In genomic region chr3:15796331-15796730, GRCh38 we compare ENCODE assay signal across 9 cellular contexts. TPM values are rescaled to one million over a fixed set of nuclear protein-coding genes. Genes with fewer than 3 reads are reported as not detected.
DNase-seq lines count a peak whose midpoint lies in the region; ATAC-seq, FAIRE-seq and TF ChIP-seq lines count a peak whose summit lies in the region.
"Had no signal": no experiment of that assay in that cellular context is flagged by ENCODE, and none has a peak within 500 bp of the region (broad histone marks: within the 10 kb centered on the region; RNA-seq: fewer than 3 reads in every experiment).

No MANE protein-coding gene starts in this region.

- no peaks in the 10 kb centered on the region for H3K27me3 Mint-ChIP-seq in activated T-cell treated with anti-CD3 and anti-CD28 coated beads, Interleukin-2, amount 50 U/mL, for 72 hours (ENCODE audit: low read depth)
- H3K27me3 Mint-ChIP-seq in activated naive CD8-positive, alpha-beta T cell treated with anti-CD3 and anti-CD28 coated beads, Interleukin-2, amount 50 U/mL, for 24 hours: no peaks in the 10 kb centered on the region

- H3K4me3 ChIP-seq in thyroid gland (replicated peaks in 1 of 3) (peak overlapping the region in 2 of 3 donors; percentile 3 to 16), small intestine (ENCODE audit: low read depth in 1 of 2, low read length in 2 of 2) (no peak overlapping the region)

- peaks cover 0 to 2% of the 10 kb centered on the region in 2 donors for H3K9me3 Mint-ChIP-seq in activated T-cell treated with anti-CD3 and anti-CD28 coated beads, Interleukin-2, amount 50 U/mL, for 72 hours
- H3K9me3 Mint-ChIP-seq in activated naive CD8-positive, alpha-beta T cell treated with anti-CD3 and anti-CD28 coated beads, Interleukin-2, amount 50 U/mL, for 24 hours: no peaks in the 10 kb centered on the region

- no peak for ATAC-seq in activated T-cell treated with anti-CD3 and anti-CD28 coated beads, Interleukin-2, amount 50 U/mL, for 72 hours (replicated peaks in 1 of 2)
- no peak for ATAC-seq in activated naive CD8-positive, alpha-beta T cell treated with anti-CD3 and anti-CD28 coated beads, Interleukin-2, amount 50 U/mL, for 24 hours
- ATAC-seq in HG03457 (IDR thresholded peaks at IDR 0.05; ENCODE audit: unreplicated experiment): no peak

- peak overlapping the region; percentile 84 to 94 for H3K4me3 Mint-ChIP-seq in activated T-cell treated with anti-CD3 and anti-CD28 coated beads, Interleukin-2, amount 50 U/mL, for 72 hours
- H3K4me3 Mint-ChIP-seq in activated naive CD8-positive, alpha-beta T cell treated with anti-CD3 and anti-CD28 coated beads, Interleukin-2, amount 50 U/mL, for 24 hours: peak overlapping the region; percentile 80

- no peak for TF ChIP-seq CTCF in thyroid gland (IDR thresholded peaks at IDR 0.05)

- peaks cover 46% of the 10 kb centered on the region in 2 donors for H3K4me1 ChIP-seq in thyroid gland
- H3K4me1 ChIP-seq in small intestine (ENCODE audit: control insufficient read depth in 2 of 2, insufficient read depth in 1 of 2, low read depth in 1 of 2, low read length in 1 of 2): peaks cover 0 to 5% of the 10 kb centered on the region in 2 donors

- no peak for FAIRE-seq in small intestine (lab: Jason Lieb, UNC)

- H3K36me3 ChIP-seq in thyroid gland: no peaks in the 10 kb centered on the region
- no peaks in the 10 kb centered on the region for H3K36me3 ChIP-seq in small intestine (ENCODE audit: control insufficient read depth in 2 of 2, insufficient read depth in 2 of 2, low read length in 2 of 2)

- peaks cover 75% of the 10 kb centered on the region for H3K4me1 Mint-ChIP-seq in activated T-cell treated with anti-CD3 and anti-CD28 coated beads, Interleukin-2, amount 50 U/mL, for 72 hours (ENCODE audit: low read depth)
- H3K4me1 Mint-ChIP-seq in activated naive CD8-positive, alpha-beta T cell treated with anti-CD3 and anti-CD28 coated beads, Interleukin-2, amount 50 U/mL, for 24 hours: peaks cover 87% of the 10 kb centered on the region

- H3K27ac Mint-ChIP-seq in activated T-cell treated with anti-CD3 and anti-CD28 coated beads, Interleukin-2, amount 50 U/mL, for 72 hours: peak overlapping the region; percentile 97
- H3K27ac Mint-ChIP-seq in activated naive CD8-positive, alpha-beta T cell treated with anti-CD3 and anti-CD28 coated beads, Interleukin-2, amount 50 U/mL, for 24 hours: peak overlapping the region; percentile 97

- DNase-seq in activated T-cell treated with anti-CD3 and anti-CD28 coated beads, Interleukin-2, amount 50 U/mL, for 72 hours: no peak
- no peak for DNase-seq in activated T-cell treated with anti-CD3 and anti-CD28 coated beads, Interleukin-2, amount 50 U/mL, for 1 hour
- DNase-seq in activated naive CD8-positive, alpha-beta T cell treated with anti-CD3 and anti-CD28 coated beads, Interleukin-2, amount 50 U/mL, for 24 hours: no peak
- DNase-seq in kidney glomerular epithelial cell (lab: John Stamatoyannopoulos, UW) (peak; percentile 37), thyroid gland (no peak), small intestine (no peak), HT-29 (ENCODE audit: low spot score) (no peak)
- DNase-seq: cortex of kidney had no signal

- no peaks in the 10 kb centered on the region for H3K9me3 ChIP-seq in thyroid gland
- no peaks in the 10 kb centered on the region for H3K9me3 ChIP-seq in small intestine (ENCODE audit: control insufficient read depth, low read depth)

- intact Hi-C loops in thyroid gland (cut with DNase I): no loop called here

- H3K27me3 ChIP-seq in thyroid gland (no peaks in the 10 kb centered on the region), small intestine (ENCODE audit: control insufficient read depth in 2 of 2, insufficient read depth in 2 of 2, low read length in 2 of 2) (no peaks in the 10 kb centered on the region)

- H3K36me3 Mint-ChIP-seq in activated T-cell treated with anti-CD3 and anti-CD28 coated beads, Interleukin-2, amount 50 U/mL, for 72 hours (ENCODE audit: insufficient read depth in 2 of 2): peaks cover 4 to 13% of the 10 kb centered on the region in 2 donors
- peaks cover 23% of the 10 kb centered on the region for H3K36me3 Mint-ChIP-seq in activated naive CD8-positive, alpha-beta T cell treated with anti-CD3 and anti-CD28 coated beads, Interleukin-2, amount 50 U/mL, for 24 hours (ENCODE audit: low read depth)

- H3K27ac ChIP-seq in thyroid gland (peak overlapping the region; percentile 75 to 91 (median 88)), small intestine (ENCODE audit: low read depth in 1 of 2, low read length in 1 of 2) (no peak overlapping the region)

- WGBS in thyroid gland, 2 donors: 6 to 12% methylated on average over 2 of the region's 2 CpGs
- 37 to 74% (median 52%) methylated on average over 2 of the region's 2 CpGs for WGBS in small intestine, 3 donors

- peak in 1 of 2 donors; percentile 6 for TF ChIP-seq POLR2A in thyroid gland (IDR thresholded peaks at IDR 0.05)

RNA-seq across cellular contexts. Expression of gene ANKRD28, which starts 1.4 kb away (rescaled TPM):
- 10 to 100 TPM; 45.3 to 46.1 TPM for total RNA-seq in activated T-cell treated with anti-CD3 and anti-CD28 coated beads, Interleukin-2, amount 50 U/mL, for 72 hours
- total RNA-seq in thyroid gland: 10 to 100 TPM; 61.3 to 83.3 (median 72.7) TPM
- polyA plus RNA-seq in small intestine: 10 to 100 TPM in 2 of 3 donors, 1 to 10 TPM in 1; 8.9 to 12.2 (median 11.0) TPM
- 21.4 and 28.5 TPM in 2 replicates for total RNA-seq in HT-29 (2014; rRNA removed; shearing (Covaris generic))

Comparison
In these comparisons a context has a peak if more than half of its experiments do, and no peak if none do; other contexts are left out.
1. H3K27ac ChIP-seq: peak in thyroid gland (3 of 3); none in small intestine (0 of 2).
2. H3K4me3 ChIP-seq: peak in thyroid gland (2 of 3); none in small intestine (0 of 2).